ENCODE assay signal across 15 cellular contexts in the genomic region with DNA sequence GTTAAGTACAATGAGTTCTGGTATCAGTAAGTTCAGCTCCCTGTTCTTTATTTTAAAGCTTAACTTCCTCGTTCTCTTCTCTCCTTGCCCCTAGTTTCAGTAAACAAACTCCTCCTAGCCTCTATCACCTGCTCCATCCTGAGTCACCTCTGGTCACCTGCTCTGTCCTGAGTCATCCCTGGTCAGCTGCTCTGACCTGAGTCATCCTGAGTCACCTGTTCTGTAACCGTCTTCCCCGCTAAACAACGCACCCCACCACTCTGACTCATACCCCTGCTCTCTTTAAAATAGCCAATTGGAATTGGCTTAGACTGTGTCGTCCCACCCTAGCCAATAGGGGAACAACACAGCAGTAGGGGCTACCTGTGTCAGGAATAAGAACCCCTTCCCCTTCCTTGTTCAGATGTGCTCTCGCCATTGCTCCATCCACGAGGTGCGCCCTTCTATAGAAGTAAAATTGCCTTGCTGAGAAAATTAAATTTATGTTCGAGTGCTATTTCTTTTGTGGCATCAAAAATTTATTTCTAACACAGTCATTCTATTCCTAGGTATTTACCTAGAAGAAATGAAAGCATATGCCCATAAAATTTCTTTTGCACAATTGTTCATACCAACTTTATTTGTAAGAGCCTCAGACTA. TPM values are rescaled to one million over a fixed set of nuclear protein-coding genes. Genes with fewer than 3 reads are reported as not detected.
DNase-seq lines count a peak whose midpoint lies in the region; FAIRE-seq and TF ChIP-seq lines count a peak whose summit lies in the region.
"Had no signal": no experiment of that assay in that cellular context is flagged by ENCODE, and none has a peak within 500 bp of the region (broad histone marks: within the 10 kb centered on the region; RNA-seq: fewer than 3 reads in every experiment).

No MANE protein-coding gene starts in this region.

- TF ChIP-seq RAD21 in Ishikawa (IDR thresholded peaks at IDR 0.05; ENCODE audit: low read depth) = no peak

- no peaks in the 10 kb centered on the region for H4K20me1 ChIP-seq in mammary epithelial cell (ENCODE audit: insufficient read depth, low read length)

- POLR2A ChIA-PET in activated CD4-positive, alpha-beta T cell treated with anti-CD3 and anti-CD28 coated beads, Interleukin-2, amount 10 ng/mL, durations not matched to agents 7 days and 5 days (lab: Charles Lee) = no interaction called here

- FAIRE-seq in kidney (lab: Jason Lieb, UNC) = no peak

- no peaks in the 10 kb centered on the region for H3K36me3 ChIP-seq in mammary epithelial cell (ENCODE audit: insufficient read depth, low read length)
- H3K36me3 ChIP-seq in kidney (ENCODE audit: control insufficient read depth in 1 of 2, insufficient read depth in 2 of 2, low read length in 2 of 2) = no peaks in the 10 kb centered on the region

- H3K27ac Mint-ChIP-seq in activated CD4-positive, alpha-beta T cell treated with anti-CD3 and anti-CD28 coated beads, Interleukin-2, amount 10 ng/mL, durations not matched to agents 24 days and 14 days = peak overlapping the region; percentile 7
- H3K27ac Mint-ChIP-seq in activated CD4-positive, alpha-beta T cell treated with anti-CD3 and anti-CD28 coated beads, Interleukin-2, amount 10 ng/mL, durations not matched to agents 7 days and 5 days = no peak overlapping the region
- H3K27ac Mint-ChIP-seq: brain, GM23338 had no signal

- CTCF ChIA-PET in activated CD4-positive, alpha-beta T cell treated with anti-CD3 and anti-CD28 coated beads, Interleukin-2, amount 10 ng/mL, durations not matched to agents 7 days and 5 days (lab: Charles Lee) = no interaction called here
- CTCF ChIA-PET in mammary epithelial cell (lab: Charles Lee; ENCODE audit: low non-redundant PET) = no interaction called here

- H3K4me1 ChIP-seq in mammary epithelial cell (ENCODE audit: insufficient read depth, low read length) = peaks cover 4% of the 10 kb centered on the region
- no peaks in the 10 kb centered on the region for H3K4me1 ChIP-seq in kidney (ENCODE audit: control insufficient read depth in 1 of 2, insufficient read depth in 1 of 2, low read depth in 1 of 2, low read length in 2 of 2)

- H3K9me3 ChIP-seq in mammary epithelial cell (replicated peaks; ENCODE audit: insufficient read depth, low read length) = peaks cover 13% of the 10 kb centered on the region
- H3K9me3 ChIP-seq in kidney (ENCODE audit: control insufficient read depth in 1 of 2, low read length in 2 of 2) = peaks cover 0 to 6% of the 10 kb centered on the region in 2 donors

- intact Hi-C loops in activated CD4-positive, alpha-beta T cell treated with anti-CD3 and anti-CD28 coated beads, Interleukin-2, amount 10 ng/mL, durations not matched to agents 24 days and 14 days (cut with micrococcal nuclease) = no loop called here
- intact Hi-C loops in mammary epithelial cell (cut with micrococcal nuclease) (no loop called here), kidney (cut with DNase I) (no loop called here)

- H3K9me3 Mint-ChIP-seq in activated CD4-positive, alpha-beta T cell treated with anti-CD3 and anti-CD28 coated beads, Interleukin-2, amount 10 ng/mL, durations not matched to agents 24 days and 14 days = peaks cover 19% of the 10 kb centered on the region
- peaks cover 20% of the 10 kb centered on the region for H3K9me3 Mint-ChIP-seq in activated CD4-positive, alpha-beta T cell treated with anti-CD3 and anti-CD28 coated beads, Interleukin-2, amount 10 ng/mL, durations not matched to agents 7 days and 5 days

- H2AFZ ChIP-seq in mammary epithelial cell (ENCODE audit: low read depth, low read length) = no peak overlapping the region
- H2AFZ ChIP-seq: GM23338 had no signal

- H3K27ac ChIP-seq in mammary epithelial cell (ENCODE audit: insufficient read depth, low read depth, low read length) (peak overlapping the region; percentile 61), kidney (ENCODE audit: low read depth in 2 of 2, low read length in 2 of 2) (no peak overlapping the region)

- BruUV-seq in mammary epithelial cell (replicated peaks; lab: Mats Ljungman, UMichigan) = no TSS peak

- no peaks in the 10 kb centered on the region for H3K27me3 ChIP-seq in mammary epithelial cell (ENCODE audit: insufficient read depth, low read length)

- H3K4me3 Mint-ChIP-seq in activated CD4-positive, alpha-beta T cell treated with anti-CD3 and anti-CD28 coated beads, Interleukin-2, amount 10 ng/mL, durations not matched to agents 24 days and 14 days = no peak overlapping the region
- H3K4me3 Mint-ChIP-seq in activated CD4-positive, alpha-beta T cell treated with anti-CD3 and anti-CD28 coated beads, Interleukin-2, amount 10 ng/mL, durations not matched to agents 7 days and 5 days = no peak overlapping the region
- H3K4me3 Mint-ChIP-seq: GM23338 had no signal

- no peak for TF ChIP-seq CTCF in mammary epithelial cell (conservative IDR thresholded peaks at IDR 0.05 in 1 of 2, IDR thresholded peaks at IDR 0.05 in 1 of 2; ENCODE audit: extremely low read depth in 1 of 2, insufficient read depth in 1 of 2, low read depth in 1 of 2, low read length in 2 of 2)
- no peak for TF ChIP-seq CTCF in kidney (IDR thresholded peaks at IDR 0.05; ENCODE audit: borderline replicate concordance, extremely low read depth, insufficient read depth)

- no peaks in the 10 kb centered on the region for H3K79me2 ChIP-seq in mammary epithelial cell (ENCODE audit: insufficient read depth, low read length)

- no peak for DNase-seq in activated CD4-positive, alpha-beta T cell treated with anti-CD3 and anti-CD28 coated beads, Interleukin-2, amount 10 ng/mL, durations not matched to agents 24 days and 14 days
- no peak for DNase-seq in activated CD4-positive, alpha-beta T cell treated with anti-CD3 and anti-CD28 coated beads, Interleukin-2, amount 10 ng/mL, durations not matched to agents 7 days and 5 days
- DNase-seq in mammary epithelial cell = peak; percentile 91
- peak; percentile 53 for DNase-seq in myocyte (ENCODE audit: low read depth)
- no peak for DNase-seq in superior temporal gyrus (ENCODE audit: extremely low spot score)
- DNase-seq in kidney = no peak
- no peak for DNase-seq in NCI-H2196 (lab: John Stamatoyannopoulos, UW; ENCODE audit: unreplicated experiment)
- DNase-seq: NCI-H446 treated with DMSO at 0.1 percent for 48 hours; occipital lobe; SIG-M5; stimulated activated CD4-positive, alpha-beta T cell treated with anti-CD3 and anti-CD28 coated beads, Interleukin-12 subunit alpha, Interleukin-12 subunit beta, amount 100 ng/mL, for 4 hours had no signal

- H3K27me3 Mint-ChIP-seq in activated CD4-positive, alpha-beta T cell treated with anti-CD3 and anti-CD28 coated beads, Interleukin-2, amount 10 ng/mL, durations not matched to agents 24 days and 14 days = peaks cover 3% of the 10 kb centered on the region
- H3K27me3 Mint-ChIP-seq in activated CD4-positive, alpha-beta T cell treated with anti-CD3 and anti-CD28 coated beads, Interleukin-2, amount 10 ng/mL, durations not matched to agents 7 days and 5 days = no peaks in the 10 kb centered on the region

- 54% methylated on average over 9 of the region's 9 CpGs for WGBS in mammary epithelial cell (ENCODE audit: low coverage, missing lambda C conversion rate)

- H3K9ac ChIP-seq in mammary epithelial cell (ENCODE audit: insufficient read depth, low read length) (no peak overlapping the region), kidney (ENCODE audit: low read length in 2 of 2) (no peak overlapping the region)

- H3K4me3 ChIP-seq in mammary epithelial cell (replicated peaks in 1 of 3; ENCODE audit: insufficient read depth in 1 of 3, low read depth in 2 of 3, low read length in 3 of 3) (no peak overlapping the region), kidney (ENCODE audit: low read length in 2 of 2) (no peak overlapping the region)
- H3K4me3 ChIP-seq: GM23338, lung had no signal

- TF ChIP-seq EP300 in Ishikawa (IDR thresholded peaks at IDR 0.05; ENCODE audit: borderline replicate concordance) = peak; percentile 42; the same call in 1 of the 2 replicates

- dilution Hi-C loops in mammary epithelial cell (cut with HindIII; ENCODE audit: low sequenced_read_pairs) = no loop called here

- in situ Hi-C loops in mammary epithelial cell (cut with MboI; ENCODE audit: low sequenced_read_pairs in 2 of 2) = no loop called here

- no peaks in the 10 kb centered on the region for H3K36me3 Mint-ChIP-seq in activated CD4-positive, alpha-beta T cell treated with anti-CD3 and anti-CD28 coated beads, Interleukin-2, amount 10 ng/mL, durations not matched to agents 24 days and 14 days (ENCODE audit: low read depth)
- H3K36me3 Mint-ChIP-seq in activated CD4-positive, alpha-beta T cell treated with anti-CD3 and anti-CD28 coated beads, Interleukin-2, amount 10 ng/mL, durations not matched to agents 7 days and 5 days (ENCODE audit: low read depth) = peaks cover 4% of the 10 kb centered on the region

- H3K4me2 ChIP-seq in mammary epithelial cell (ENCODE audit: insufficient read depth, low read depth, low read length) = no peak overlapping the region
- H3K4me2 ChIP-seq: GM23338 had no signal

- H3K4me1 Mint-ChIP-seq in activated CD4-positive, alpha-beta T cell treated with anti-CD3 and anti-CD28 coated beads, Interleukin-2, amount 10 ng/mL, durations not matched to agents 24 days and 14 days = peaks cover 8% of the 10 kb centered on the region
- H3K4me1 Mint-ChIP-seq in activated CD4-positive, alpha-beta T cell treated with anti-CD3 and anti-CD28 coated beads, Interleukin-2, amount 10 ng/mL, durations not matched to agents 7 days and 5 days = peaks cover 10% of the 10 kb centered on the region
- H3K4me1 Mint-ChIP-seq: brain, GM23338 had no signal

TF ChIP-seq in Ishikawa, 13 proteins besides CTCF, POLR2A, EP300 and RAD21 (continues in another document):
- TF ChIP-seq NFIC (IDR thresholded peaks at IDR 0.05) = no peak
- no peak for TF ChIP-seq TAF1 (IDR thresholded peaks at IDR 0.05; ENCODE audit: low read depth)

RNA-seq across cellular contexts. Expression of gene RMND5A, which starts 24.9 kb away (rescaled TPM):
- 42.0 and 46.4 TPM in 2 replicates for total RNA-seq in activated CD4-positive, alpha-beta T cell treated with anti-CD3 and anti-CD28 coated beads, Interleukin-2, amount 10 ng/mL, durations not matched to agents 24 days and 14 days
- 10 to 100 TPM; 28.4 to 37.3 TPM for total RNA-seq in activated CD4-positive, alpha-beta T cell treated with anti-CD3 and anti-CD28 coated beads, Interleukin-2, amount 10 ng/mL, durations not matched to agents 7 days and 5 days
- total RNA-seq in mammary epithelial cell (10 to 100 TPM; 32.1 to 47.0 TPM), myocyte (57.2 and 86.4 TPM in 2 replicates), kidney (33.6 TPM)
- polyA plus RNA-seq in mammary epithelial cell (18.8 TPM), kidney (ENCODE audit: insufficient read depth, low read depth, low replicate concordance) (13.9 TPM)
- polyA minus RNA-seq in mammary epithelial cell = 60.2 TPM
- polyA plus RNA-seq in myocyte (2012) = 11.6 TPM

Comparison
In these comparisons a context has a peak if more than half of its experiments do, and no peak if none do; other contexts are left out.
1. DNase-seq: peak in mammary epithelial cell (single experiment) and myocyte (single experiment); none in activated CD4-positive, alpha-beta T cell treated with anti-CD3 and anti-CD28 coated beads, Interleukin-2, amount 10 ng/mL, durations not matched to agents 24 days and 14 days (single experiment), activated CD4-positive, alpha-beta T cell treated with anti-CD3 and anti-CD28 coated beads, Interleukin-2, amount 10 ng/mL, durations not matched to agents 7 days and 5 days (single experiment), superior temporal gyrus (single experiment), kidney (single experiment) and NCI-H2196 (single experiment).